Comparison of ENCODE assay signal across 1 cellular context in genomic region chr14:22614240-22614799, GRCh38.
TF ChIP-seq lines count a peak whose summit lies in the region.

No MANE protein-coding gene starts in this region.

TF ChIP-seq in GM12878, 131 proteins besides CTCF, POLR2A, EP300 and RAD21:
- TF ChIP-seq NR2F1 (conservative IDR thresholded peaks at IDR 0.05) (no peak), NR2C2 (IDR thresholded peaks at IDR 0.05; ENCODE audit: borderline replicate concordance, control insufficient read depth, insufficient read length, low read depth) (no peak), NFXL1 (IDR thresholded peaks at IDR 0.05; ENCODE audit: borderline replicate concordance) (no peak), NBN (IDR thresholded peaks at IDR 0.05) (no peak), STAT3 (IDR thresholded peaks at IDR 0.05; ENCODE audit: low read depth, low read length) (no peak), ZNF24 (IDR thresholded peaks at IDR 0.05) (no peak), MYB (IDR thresholded peaks at IDR 0.05; ENCODE audit: borderline replicate concordance, low read depth, low read length) (no peak), PBX3 (IDR thresholded peaks at IDR 0.05; ENCODE audit: insufficient replicate concordance, low read depth, low read length) (no peak), NFYA (IDR thresholded peaks at IDR 0.05; ENCODE audit: borderline replicate concordance, low read depth, low read length) (no peak), MEF2A (IDR thresholded peaks at IDR 0.05; ENCODE audit: insufficient read depth, low read depth, low read length) (0 out of 2 replicates have a peak, but pooled peaks have one; percentile 12), CHD1 (IDR thresholded peaks at IDR 0.05; ENCODE audit: low read depth, low read length) (no peak), ZNF217 (IDR thresholded peaks at IDR 0.05) (no peak), MYC (IDR thresholded peaks at IDR 0.05; ENCODE audit: insufficient read depth, insufficient read length, insufficient replicate concordance, low read length, severe bottlenecking) (no peak), RELA (IDR thresholded peaks at IDR 0.05; ENCODE audit: borderline replicate concordance, partially characterized antibody) (no peak), CREM (IDR thresholded peaks at IDR 0.05; ENCODE audit: low read depth) (0 out of 2 replicates have a peak, but pooled peaks have one; percentile 8)
TF ChIP-seq in GM12878: peak in this region for 2.
